In the genomic region with DNA sequence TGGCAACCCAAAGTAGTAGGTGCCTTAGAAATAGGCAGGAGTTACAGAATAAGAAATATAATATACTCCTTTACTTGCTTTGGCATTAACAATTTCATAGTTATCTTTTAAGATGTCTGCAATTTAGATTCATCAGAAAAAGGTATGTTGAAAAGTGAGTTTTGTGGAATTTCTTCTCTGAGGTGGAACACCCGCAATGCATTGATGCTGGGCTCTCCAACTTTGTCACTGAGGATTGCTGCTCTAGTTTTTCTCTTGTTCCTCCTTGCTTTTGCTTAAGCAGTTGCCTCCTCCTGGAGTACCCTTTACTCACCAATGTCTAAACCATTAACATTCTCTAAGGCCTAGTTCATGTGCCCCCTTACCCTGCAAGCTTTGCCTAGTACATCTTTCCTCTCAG, we compare ENCODE assay signal across 30 cellular contexts.
"Had no signal": no experiment of that assay in that cellular context is flagged by ENCODE, and none has a peak within 500 bp of the region (broad histone marks: within the 10 kb centered on the region; RNA-seq: fewer than 3 reads in every experiment).

No MANE protein-coding gene starts in this region.

- ATAC-seq: esophagus mucosa; foreskin keratinocyte; left lung; SK-N-SH treated with all-trans-retinoic acid at 6 μM for 48 hours; stimulated activated naive B cell treated with anti-CD40 and anti-IgM and Interleukin-4, amounts not matched to agents 10 μg/mL and 1 μg/mL and 100 μg/mL, for 72 hours; T-helper 17 cell; upper lobe of right lung had no signal

- H3K4me3 Mint-ChIP-seq: activated CD4-positive, alpha-beta T cell treated with anti-CD3 and anti-CD28 coated beads, Interleukin-2, amount 10 ng/mL, durations not matched to agents 7 days and 5 days; activated naive CD4-positive, alpha-beta T cell treated with anti-CD3 and anti-CD28 coated beads for 36 hours; activated naive CD8-positive, alpha-beta T cell treated with anti-CD3 and anti-CD28 coated beads, Interleukin-2, amount 10 ng/mL, durations not matched to agents 7 days and 5 days; naive B cell; stimulated activated naive B cell treated with anti-CD40 and anti-IgM and Interleukin-4, amounts not matched to agents 10 μg/mL and 1 μg/mL and 100 μg/mL, for 72 hours; T-helper 17 cell had no signal

- H3K36me3 ChIP-seq: breast epithelium, left lung, ovary, prostate gland, sigmoid colon, stomach, thyroid gland, upper lobe of right lung, WERI-Rb-1 had no signal

- H3K27ac ChIP-seq: breast epithelium, foreskin keratinocyte, left lung, ovary, prostate gland, thyroid gland, upper lobe of right lung, WERI-Rb-1 had no signal

- H3K27ac Mint-ChIP-seq: activated CD4-positive, alpha-beta T cell treated with anti-CD3 and anti-CD28 coated beads, Interleukin-2, amount 10 ng/mL, durations not matched to agents 7 days and 5 days; activated naive CD8-positive, alpha-beta T cell treated with anti-CD3 and anti-CD28 coated beads, Interleukin-2, amount 10 ng/mL, durations not matched to agents 7 days and 5 days; naive B cell; stimulated activated naive B cell treated with anti-CD40 and anti-IgM and Interleukin-4, amounts not matched to agents 10 μg/mL and 1 μg/mL and 100 μg/mL, for 72 hours; T-helper 17 cell had no signal

- DNase-seq: activated CD4-positive, alpha-beta T cell treated with anti-CD3 and anti-CD28 coated beads, Interleukin-2, amount 10 ng/mL, durations not matched to agents 7 days and 5 days; activated CD8-positive, alpha-beta memory T cell treated with anti-CD3 and anti-CD28 coated beads for 24 hours; activated CD8-positive, alpha-beta memory T cell treated with anti-CD3 and anti-CD28 coated beads, Interleukin-2, amount 50 U/mL, for 4 hours; activated effector memory CD4-positive, alpha-beta T cell treated with Interleukin-2 at 50 U/mL for 16 hours; activated naive CD4-positive, alpha-beta T cell treated with anti-CD3 and anti-CD28 coated beads for 36 hours; activated naive CD8-positive, alpha-beta T cell treated with anti-CD3 and anti-CD28 coated beads, Interleukin-2, amount 10 ng/mL, durations not matched to agents 7 days and 5 days; activated T-cell treated with anti-CD3 and anti-CD28 coated beads, Interleukin-2, amount 50 U/mL, for 48 hours; amygdala; central memory CD4-positive, alpha-beta T cell; foreskin keratinocyte; left lung; naive B cell; ovary; sigmoid colon; stimulated activated CD4-positive, alpha-beta T cell treated with anti-CD3 and anti-CD28 coated beads, Interleukin-1b, Interleukin-23, amount 100 ng/mL, for 48 hours; stimulated activated CD4-positive, alpha-beta T cell treated with anti-CD3 and anti-CD28 coated beads, Interleukin-4, amount 100 ng/mL, for 4 hours; stimulated activated CD8-positive, alpha-beta memory T cell treated with anti-CD3 and anti-CD28 coated beads, Interleukin-4, amount 100 ng/mL, for 48 hours; stimulated activated naive B cell treated with anti-CD40 and anti-IgM and Interleukin-4, amounts not matched to agents 10 μg/mL and 1 μg/mL and 100 μg/mL, for 72 hours; stomach; T-helper 17 cell; T1000; thyroid gland; upper lobe of right lung; WERI-Rb-1 had no signal

- H3K4me1 Mint-ChIP-seq: activated naive CD8-positive, alpha-beta T cell treated with anti-CD3 and anti-CD28 coated beads, Interleukin-2, amount 10 ng/mL, durations not matched to agents 7 days and 5 days; naive B cell; stimulated activated naive B cell treated with anti-CD40 and anti-IgM and Interleukin-4, amounts not matched to agents 10 μg/mL and 1 μg/mL and 100 μg/mL, for 72 hours; T-helper 17 cell had no signal

- H3K27me3 ChIP-seq: breast epithelium, foreskin keratinocyte, left lung, ovary, sigmoid colon, stomach, thyroid gland, upper lobe of right lung had no signal

- H3K27me3 Mint-ChIP-seq: activated CD4-positive, alpha-beta T cell treated with anti-CD3 and anti-CD28 coated beads, Interleukin-2, amount 10 ng/mL, durations not matched to agents 7 days and 5 days; naive B cell had no signal

- H3K36me3 Mint-ChIP-seq: activated naive CD8-positive, alpha-beta T cell treated with anti-CD3 and anti-CD28 coated beads, Interleukin-2, amount 10 ng/mL, durations not matched to agents 7 days and 5 days; naive B cell; stimulated activated naive B cell treated with anti-CD40 and anti-IgM and Interleukin-4, amounts not matched to agents 10 μg/mL and 1 μg/mL and 100 μg/mL, for 72 hours had no signal

- H3K9me3 ChIP-seq: breast epithelium, left lung, ovary, prostate gland, sigmoid colon, stomach, thyroid gland, upper lobe of right lung had no signal

- H3K4me2 ChIP-seq: smooth muscle cell had no signal

- H3K9me3 Mint-ChIP-seq: activated CD4-positive, alpha-beta T cell treated with anti-CD3 and anti-CD28 coated beads, Interleukin-2, amount 10 ng/mL, durations not matched to agents 7 days and 5 days; activated naive CD4-positive, alpha-beta T cell treated with anti-CD3 and anti-CD28 coated beads for 36 hours; activated naive CD8-positive, alpha-beta T cell treated with anti-CD3 and anti-CD28 coated beads, Interleukin-2, amount 10 ng/mL, durations not matched to agents 7 days and 5 days; naive B cell; stimulated activated naive B cell treated with anti-CD40 and anti-IgM and Interleukin-4, amounts not matched to agents 10 μg/mL and 1 μg/mL and 100 μg/mL, for 72 hours had no signal

- H3K4me1 ChIP-seq: breast epithelium, foreskin keratinocyte, prostate gland had no signal

- H3K4me3 ChIP-seq: breast epithelium, left lung, lung, ovary, prostate gland, sigmoid colon, smooth muscle cell, stomach, thyroid gland, upper lobe of right lung had no signal
